In the genomic region with DNA sequence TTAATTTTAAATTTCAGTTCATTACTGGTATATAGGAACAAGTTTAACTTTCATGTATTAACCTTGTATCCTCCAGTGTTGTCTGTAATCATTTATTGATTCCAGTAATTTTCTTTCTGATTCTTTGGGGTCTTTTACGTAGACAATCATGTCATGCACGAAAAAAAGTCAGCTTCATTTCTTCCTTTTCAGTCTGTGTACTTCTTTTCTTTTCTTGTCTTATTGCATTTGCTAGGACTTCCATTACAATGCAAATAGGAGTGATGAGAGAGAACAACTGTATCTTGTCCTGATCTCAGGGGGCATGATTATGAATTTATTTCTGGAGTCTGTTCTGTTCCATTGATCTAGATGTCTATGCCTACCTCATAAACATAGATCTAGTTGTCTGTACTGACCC, we compare ENCODE assay signal across 26 cellular contexts.
"Had no signal": no experiment of that assay in that cellular context is flagged by ENCODE, and none has a peak within 500 bp of the region (broad histone marks: within the 10 kb centered on the region; RNA-seq: fewer than 3 reads in every experiment).

No MANE protein-coding gene starts in this region.

- H3K27ac ChIP-seq: HL-60, PC-9, Peyer's patch, SJCRH30 had no signal

- DNase-seq: Karpas-422, KG1, MV-4-11, NCI-H1048, NCI-H1105, NCI-H1417, NCI-H146, NCI-H187, NCI-H2029, NCI-H2081 treated with DMSO at 0.1 percent for 48 hours, NCI-H2171, NCI-H226, NCI-H446, NCI-H510A, NCI-H524 treated with DMSO at 0.1 percent for 48 hours, NCI-H69, NCI-H774, PC-9, Peyer's patch, SHP77 treated with DMSO at 0.1 percent for 48 hours, SJCRH30, T-helper 1 cell had no signal

- FAIRE-seq: HTR-8/SVneo had no signal

- H3K4me1 ChIP-seq: SJCRH30 had no signal

- H2AFZ ChIP-seq: PC-9 had no signal

- H3K27me3 ChIP-seq: Peyer's patch, SJCRH30 had no signal

- H3K9me3 ChIP-seq: Peyer's patch, SJCRH30 had no signal

- H3K36me3 ChIP-seq: Peyer's patch had no signal

- ATAC-seq: Right ventricle myocardium inferior, SK-N-SH treated with all-trans-retinoic acid at 6 μM for 48 hours had no signal

- H3K4me3 ChIP-seq: PC-9, Peyer's patch, SJCRH30 had no signal

- H3K4me2 ChIP-seq: PC-9 had no signal
